23 cellular contexts compared by ENCODE assay signal in genomic region chr4:189206953-189207352, GRCh38.
DNase-seq lines count a peak whose midpoint lies in the region; ATAC-seq lines count a peak whose summit lies in the region.
"Had no signal": no experiment of that assay in that cellular context is flagged by ENCODE, and none has a peak within 500 bp of the region (broad histone marks: within the 10 kb centered on the region; RNA-seq: fewer than 3 reads in every experiment).

No MANE protein-coding gene starts in this region.

- no peak overlapping the region for H2BK12ac ChIP-seq in mesenchymal stem cell (ENCODE audit: low read length in 2 of 2)

- H3K14ac ChIP-seq in mesenchymal stem cell (ENCODE audit: low read length in 2 of 2), result no peak overlapping the region

- H3K4me3 ChIP-seq in right cardiac atrium (ENCODE audit: low read length), result no peak overlapping the region
- no peak overlapping the region for H3K4me3 ChIP-seq in mesenchymal stem cell (ENCODE audit: insufficient read depth in 1 of 2, low read depth in 1 of 2, low read length in 2 of 2)
- H3K4me3 ChIP-seq in SJCRH30, result no peak overlapping the region
- H3K4me3 ChIP-seq: Peyer's patch had no signal

- DNase-seq in NCI-H748 (lab: John Stamatoyannopoulos, UW; ENCODE audit: unreplicated experiment), result peak; percentile 29
- DNase-seq in NCI-H748 treated with DMSO at 0.1 percent for 48 hours (lab: John Stamatoyannopoulos, UW), result no peak
- peak in 2 of 3 donors; percentile 14 to 46 for DNase-seq in right cardiac atrium
- DNase-seq in Right ventricle myocardium inferior (ENCODE audit: missing footprints), result no peak
- no peak for DNase-seq in mesenchymal stem cell
- DNase-seq in SJCRH30, result no peak
- no peak for DNase-seq in ureter (ENCODE audit: low spot score)
- no peak for DNase-seq in NCI-H1105 (lab: John Stamatoyannopoulos, UW)
- DNase-seq: CD8-positive, alpha-beta memory T cell; DMS 273 treated with DMSO at 0.1 percent for 48 hours; DMS79 treated with DMSO at 0.1 percent for 48 hours; KBM-7; NCI-H1092; NCI-H1436; NCI-H187; NCI-H2081 treated with DMSO at 0.1 percent for 48 hours; NCI-H2171 treated with DMSO at 0.1 percent for 48 hours; NCI-H345; NCI-H510A treated with DMSO at 0.1 percent for 48 hours; NCI-H774; Peyer's patch had no signal

- no peaks in the 10 kb centered on the region for H3K79me1 ChIP-seq in mesenchymal stem cell (replicated peaks; ENCODE audit: low read length, poor library complexity, severe bottlenecking)

- H3K23ac ChIP-seq in mesenchymal stem cell (ENCODE audit: low read length in 2 of 2), result no peak overlapping the region

- ATAC-seq in right cardiac atrium, result no peak
- ATAC-seq in Right ventricle myocardium inferior, result no peak
- ATAC-seq: HCT116 had no signal

- H2BK5ac ChIP-seq in mesenchymal stem cell (ENCODE audit: low read depth, low read length, poor library complexity, severe bottlenecking), result no peak overlapping the region

- H3K27ac ChIP-seq in right cardiac atrium (ENCODE audit: low read length) (no peak overlapping the region), mesenchymal stem cell (ENCODE audit: low read length, poor library complexity, severe bottlenecking) (no peak overlapping the region), SJCRH30 (no peak overlapping the region)
- H3K27ac ChIP-seq: 22Rv1, Peyer's patch had no signal

- no peaks in the 10 kb centered on the region for H3K9me3 ChIP-seq in right cardiac atrium (ENCODE audit: control insufficient read depth, low read length)
- H3K9me3 ChIP-seq in mesenchymal stem cell (ENCODE audit: control insufficient read depth, low read length), result no peaks in the 10 kb centered on the region
- H3K9me3 ChIP-seq in SJCRH30 (replicated peaks), result no peaks in the 10 kb centered on the region
- H3K9me3 ChIP-seq: Peyer's patch had no signal

- no peak overlapping the region for H4K91ac ChIP-seq in mesenchymal stem cell (ENCODE audit: low read length)

- intact Hi-C loops in right cardiac atrium (cut with DNase I), result no loop called here
- intact Hi-C loops in Right ventricle myocardium inferior (cut with DNase I), result no loop called here

- H2AFZ ChIP-seq in mesenchymal stem cell (ENCODE audit: low read depth, low read length), result no peak overlapping the region

- no peak overlapping the region for H3K18ac ChIP-seq in mesenchymal stem cell (ENCODE audit: low read depth in 1 of 2, low read length in 2 of 2)

- H2BK120ac ChIP-seq in mesenchymal stem cell (ENCODE audit: low read depth, low read length), result no peak overlapping the region

- H4K8ac ChIP-seq in mesenchymal stem cell (ENCODE audit: low read length), result no peak overlapping the region

- H3K27me3 ChIP-seq in right cardiac atrium (ENCODE audit: control insufficient read depth, insufficient read depth) (no peaks in the 10 kb centered on the region), mesenchymal stem cell (ENCODE audit: control insufficient read depth in 1 of 2, insufficient read depth in 1 of 2, low read length in 2 of 2) (no peaks in the 10 kb centered on the region), SJCRH30 (no peaks in the 10 kb centered on the region)
- H3K27me3 ChIP-seq: Peyer's patch had no signal

- no peaks in the 10 kb centered on the region for H3K4me1 ChIP-seq in right cardiac atrium (ENCODE audit: control insufficient read depth, insufficient read depth, low read length)
- H3K4me1 ChIP-seq in mesenchymal stem cell (ENCODE audit: control insufficient read depth, insufficient read depth, low read depth, low read length), result peaks cover 1% of the 10 kb centered on the region
- H3K4me1 ChIP-seq in SJCRH30, result no peaks in the 10 kb centered on the region
- H3K4me1 ChIP-seq: Peyer's patch had no signal

- H3K9ac ChIP-seq in mesenchymal stem cell (ENCODE audit: low read length), result no peak overlapping the region

- no peak overlapping the region for H2AK5ac ChIP-seq in mesenchymal stem cell (ENCODE audit: low read length, severe bottlenecking)

- 20% methylated on average over 10 of the region's 10 CpGs for WGBS in right cardiac atrium
- WGBS in mesenchymal stem cell, result 98% methylated on average over 9 of the region's 10 CpGs

- H3K4ac ChIP-seq in mesenchymal stem cell (ENCODE audit: low read depth in 1 of 2, low read length in 2 of 2), result no peak overlapping the region

- peak overlapping the region; percentile 73 for H2BK15ac ChIP-seq in mesenchymal stem cell (ENCODE audit: low read depth, poor library complexity, severe bottlenecking)

- H3K36me3 ChIP-seq in mesenchymal stem cell (ENCODE audit: control insufficient read depth in 1 of 2, insufficient read depth in 2 of 2, low read depth in 1 of 2, low read length in 2 of 2), result no peaks in the 10 kb centered on the region
- no peaks in the 10 kb centered on the region for H3K36me3 ChIP-seq in SJCRH30
- H3K36me3 ChIP-seq: Peyer's patch had no signal

- H3K4me2 ChIP-seq in mesenchymal stem cell (ENCODE audit: low read length, poor library complexity, severe bottlenecking), result no peak overlapping the region

Comparison
In these comparisons a context has a peak if more than half of its experiments do, and no peak if none do; other contexts are left out.
1. DNase-seq: peak in NCI-H748 (single experiment) and right cardiac atrium (2 of 3); none in NCI-H748 treated with DMSO at 0.1 percent for 48 hours (single experiment), Right ventricle myocardium inferior (single experiment), mesenchymal stem cell (single experiment), SJCRH30 (0 of 2), ureter (single experiment) and NCI-H1105 (single experiment).